In genomic region chr4:74390677-74391076, GRCh38 we compare ENCODE assay signal across 2 cellular contexts.
TF ChIP-seq lines count a peak whose summit lies in the region.

No MANE protein-coding gene starts in this region.

TF ChIP-seq in A549, 52 proteins besides CTCF, POLR2A, EP300 and RAD21:
- TF ChIP-seq CBX2 (IDR thresholded peaks at IDR 0.05; ENCODE audit: borderline replicate concordance, low read depth) (no peak), FOSB (CRISPR knock-in tag; IDR thresholded peaks at IDR 0.05) (peak; percentile 69), ZC3H11A (IDR thresholded peaks at IDR 0.05) (no peak), HEYL (CRISPR knock-in tag; IDR thresholded peaks at IDR 0.05) (no peak), POLR2AphosphoS2 (conservative IDR thresholded peaks at IDR 0.05; ENCODE audit: low read length) (no peak; the same call in 1 of the 2 replicates), HOXA7 (CRISPR knock-in tag; IDR thresholded peaks at IDR 0.05) (peak; percentile 93), MAZ (IDR thresholded peaks at IDR 0.05; ENCODE audit: borderline replicate concordance, low read depth, low read length) (no peak), JUN (IDR thresholded peaks at IDR 0.05) (no peak), PHF8 (IDR thresholded peaks at IDR 0.05; ENCODE audit: borderline replicate concordance, low read depth) (no peak), MYC (IDR thresholded peaks at IDR 0.05; ENCODE audit: borderline replicate concordance, low read length) (no peak), EHMT2 (IDR thresholded peaks at IDR 0.05; ENCODE audit: low read depth) (no peak), MAFK (IDR thresholded peaks at IDR 0.05; ENCODE audit: partially characterized antibody) (no peak), EHF (CRISPR knock-in tag; IDR thresholded peaks at IDR 0.05) (no peak), KDM5A (IDR thresholded peaks at IDR 0.05) (no peak), SMC3 (IDR thresholded peaks at IDR 0.05) (no peak), RARB (CRISPR knock-in tag; IDR thresholded peaks at IDR 0.05) (0 out of 2 replicates have a peak, but pooled peaks have one; percentile 22), HMGXB4 (CRISPR knock-in tag; IDR thresholded peaks at IDR 0.05; ENCODE audit: borderline replicate concordance) (no peak), NR3C1 (IDR thresholded peaks at IDR 0.05) (no peak), HDAC2 (IDR thresholded peaks at IDR 0.05) (no peak), BCL3 (IDR thresholded peaks at IDR 0.05) (no peak), REST (IDR thresholded peaks at IDR 0.05) (no peak)

TF ChIP-seq in K562, 482 proteins besides CTCF, POLR2A, EP300 and RAD21:
- TF ChIP-seq FOSL1 (tag; conservative IDR thresholded peaks at IDR 0.05): peak; percentile 58; the same call in 1 of the 2 replicates
- no peak for TF ChIP-seq FOXJ3 (CRISPR knock-in tag; IDR thresholded peaks at IDR 0.05)
- 0 out of 2 replicates have a peak, but pooled peaks have one; percentile 25 for TF ChIP-seq POLR2H (tag; IDR thresholded peaks at IDR 0.05; ENCODE audit: low read depth)
- TF ChIP-seq SMARCE1 (IDR thresholded peaks at IDR 0.05): no peak
